Comparison of ENCODE assay signal across 14 cellular contexts in genomic region chr6:84652356-84653026, GRCh38.
DNase-seq lines count a peak whose midpoint lies in the region; ATAC-seq, FAIRE-seq and TF ChIP-seq lines count a peak whose summit lies in the region.
"Had no signal": no experiment of that assay in that cellular context is flagged by ENCODE, and none has a peak within 500 bp of the region (broad histone marks: within the 10 kb centered on the region; RNA-seq: fewer than 3 reads in every experiment).

No MANE protein-coding gene starts in this region.

- TF ChIP-seq EP300 in A549 (IDR thresholded peaks at IDR 0.05) (no peak), upper lobe of left lung (IDR thresholded peaks at IDR 0.05) (no peak)

- no peaks in the 10 kb centered on the region; the same call in 1 of the 2 replicates for H3K27me3 Mint-ChIP-seq in HFFc6 (ENCODE audit: insufficient read depth)
- no peaks in the 10 kb centered on the region for H3K27me3 Mint-ChIP-seq in activated T-cell treated with anti-CD3 and anti-CD28 coated beads, Interleukin-2, amount 50 U/mL, for 24 hours
- H3K27me3 Mint-ChIP-seq: activated CD4-positive, alpha-beta T cell treated with anti-CD3 and anti-CD28 coated beads for 36 hours; effector memory CD8-positive, alpha-beta T cell had no signal

- H3K4me1 Mint-ChIP-seq in HFFc6 (ENCODE audit: low read depth) = peaks cover 60% of the 10 kb centered on the region
- H3K4me1 Mint-ChIP-seq in activated T-cell treated with anti-CD3 and anti-CD28 coated beads, Interleukin-2, amount 50 U/mL, for 24 hours (ENCODE audit: low read depth) = no peaks in the 10 kb centered on the region
- H3K4me1 Mint-ChIP-seq: activated CD4-positive, alpha-beta T cell treated with anti-CD3 and anti-CD28 coated beads for 36 hours; stimulated activated effector memory CD8-positive, alpha-beta T cell treated with anti-CD3 and anti-CD28 coated beads, Interleukin-12 subunit alpha, Interleukin-12 subunit beta, amount 100 ng/mL, for 72 hours had no signal

- WGBS in A549 (ENCODE audit: missing lambda C conversion rate) = 31% methylated on average over 3 of the region's 3 CpGs
- whole genome bisulfite sequencing in esophagus squamous epithelium, 2 donors = 59 to 70% methylated on average over 3 of the region's 3 CpGs
- 67% methylated on average over 3 of the region's 3 CpGs for WGBS in upper lobe of left lung, 2 donors

- intact Hi-C loops in ascending aorta (cut with DNase I) = loop anchor here (5.0 kb wide), 1 partner anchor 35 kb away; no protein-coding TSS in a partner anchor
- intact Hi-C loops in esophagus squamous epithelium (cut with DNase I) = no loop called here

- no peaks in the 10 kb centered on the region for H3K9me3 ChIP-seq in A549
- no peaks in the 10 kb centered on the region for H3K9me3 ChIP-seq in ascending aorta
- no peaks in the 10 kb centered on the region for H3K9me3 ChIP-seq in esophagus squamous epithelium
- H3K9me3 ChIP-seq in upper lobe of left lung = no peaks in the 10 kb centered on the region
- H3K9me3 ChIP-seq: BLaER1 treated with 17β-estradiol and CSF1 and Interleukin-3, amounts not matched to agents 10 nM and 100 nM had no signal

- POLR2A ChIA-PET in A549 (lab: Yijun Ruan, JAX) = no interaction called here

- TF ChIP-seq CTCF in A549 (IDR thresholded peaks at IDR 0.05) (no peak), HFFc6 (IDR thresholded peaks at IDR 0.05) (no peak), ascending aorta (IDR thresholded peaks at IDR 0.05) (no peak), esophagus squamous epithelium (IDR thresholded peaks at IDR 0.05) (no peak), upper lobe of left lung (IDR thresholded peaks at IDR 0.05) (no peak)

- H3K27ac ChIP-seq in A549 = peak overlapping the region in 1 of 2 experiments; percentile 47; a peak in 1 of 6 replicates
- peak overlapping the region; percentile 35 to 54 for H3K27ac ChIP-seq in ascending aorta
- no peak overlapping the region for H3K27ac ChIP-seq in esophagus squamous epithelium
- H3K27ac ChIP-seq in upper lobe of left lung = no peak overlapping the region
- H3K27ac ChIP-seq: BLaER1 treated with 17β-estradiol and CSF1 and Interleukin-3, amounts not matched to agents 10 nM and 100 nM had no signal

- H3K36me3 Mint-ChIP-seq in HFFc6 (ENCODE audit: low read depth) = peaks cover 21% of the 10 kb centered on the region
- no peaks in the 10 kb centered on the region for H3K36me3 Mint-ChIP-seq in activated T-cell treated with anti-CD3 and anti-CD28 coated beads, Interleukin-2, amount 50 U/mL, for 24 hours (ENCODE audit: low read depth)
- H3K36me3 Mint-ChIP-seq: stimulated activated effector memory CD8-positive, alpha-beta T cell treated with anti-CD3 and anti-CD28 coated beads, Interleukin-12 subunit alpha, Interleukin-12 subunit beta, amount 100 ng/mL, for 72 hours had no signal

- TF ChIP-seq RAD21 in A549 (conservative IDR thresholded peaks at IDR 0.05 in 1 of 2, IDR thresholded peaks at IDR 0.05 in 1 of 2) = no peak

- TF ChIP-seq POLR2A in A549 (IDR thresholded peaks at IDR 0.05; ENCODE audit: low read length) (no peak), esophagus squamous epithelium (IDR thresholded peaks at IDR 0.05) (no peak), upper lobe of left lung (IDR thresholded peaks at IDR 0.05) (no peak)

- H3K9me3 Mint-ChIP-seq in HFFc6 = peaks cover 3% of the 10 kb centered on the region; the same call in 1 of the 2 replicates
- peaks cover 2% of the 10 kb centered on the region for H3K9me3 Mint-ChIP-seq in activated T-cell treated with anti-CD3 and anti-CD28 coated beads, Interleukin-2, amount 50 U/mL, for 24 hours
- H3K9me3 Mint-ChIP-seq: nephron progenitor cell had no signal

- no peak for FAIRE-seq in A549 (lab: Jason Lieb, UNC)

- peak overlapping the region; percentile 57 for H3K4me2 ChIP-seq in A549
- H3K4me2 ChIP-seq: BLaER1 treated with 17β-estradiol and CSF1 and Interleukin-3, amounts not matched to agents 10 nM and 100 nM had no signal

- no peaks in the 10 kb centered on the region for H3K36me3 ChIP-seq in ascending aorta
- no peaks in the 10 kb centered on the region for H3K36me3 ChIP-seq in esophagus squamous epithelium
- H3K36me3 ChIP-seq in upper lobe of left lung = no peaks in the 10 kb centered on the region
- H3K36me3 ChIP-seq: BLaER1 treated with 17β-estradiol and CSF1 and Interleukin-3, amounts not matched to agents 10 nM and 100 nM had no signal

- ATAC-seq in A549 (peak; percentile 34 to 76; a peak in 3 of 6 replicates), esophagus mucosa (no peak), upper lobe of left lung (ENCODE audit: low FRiP score in 2 of 2) (no peak)
- ATAC-seq: activated CD4-positive, alpha-beta T cell treated with anti-CD3 and anti-CD28 coated beads for 36 hours; effector memory CD8-positive, alpha-beta T cell; HCT116; stimulated activated effector memory CD8-positive, alpha-beta T cell treated with anti-CD3 and anti-CD28 coated beads, Interleukin-12 subunit alpha, Interleukin-12 subunit beta, amount 100 ng/mL, for 72 hours had no signal

- H3K27me3 ChIP-seq in ascending aorta (no peaks in the 10 kb centered on the region), esophagus squamous epithelium (no peaks in the 10 kb centered on the region), upper lobe of left lung (no peaks in the 10 kb centered on the region)
- H3K27me3 ChIP-seq: BLaER1 treated with 17β-estradiol and CSF1 and Interleukin-3, amounts not matched to agents 10 nM and 100 nM had no signal

- CTCF ChIA-PET in A549 (lab: Yijun Ruan, JAX) = interaction anchor here (0.8 kb wide), 1 partner anchor 224 kb away, joined by 3 read pairs; no protein-coding TSS in a partner anchor

- H3K4me1 ChIP-seq in A549 (peaks cover 16% of the 10 kb centered on the region), ascending aorta (peaks cover 9 to 24% of the 10 kb centered on the region in 2 donors), esophagus squamous epithelium (no peaks in the 10 kb centered on the region), upper lobe of left lung (no peaks in the 10 kb centered on the region)
- H3K4me1 ChIP-seq: BLaER1 treated with 17β-estradiol and CSF1 and Interleukin-3, amounts not matched to agents 10 nM and 100 nM had no signal

- H3K4me3 Mint-ChIP-seq in HFFc6 = peak overlapping the region; percentile 56
- H3K4me3 Mint-ChIP-seq in activated T-cell treated with anti-CD3 and anti-CD28 coated beads, Interleukin-2, amount 50 U/mL, for 24 hours = no peak overlapping the region
- H3K4me3 Mint-ChIP-seq: activated CD4-positive, alpha-beta T cell treated with anti-CD3 and anti-CD28 coated beads for 36 hours; effector memory CD8-positive, alpha-beta T cell; nephron progenitor cell; stimulated activated effector memory CD8-positive, alpha-beta T cell treated with anti-CD3 and anti-CD28 coated beads, Interleukin-12 subunit alpha, Interleukin-12 subunit beta, amount 100 ng/mL, for 72 hours had no signal

- H3K4me3 ChIP-seq in A549 (no peak overlapping the region), ascending aorta (no peak overlapping the region), esophagus squamous epithelium (no peak overlapping the region), upper lobe of left lung (no peak overlapping the region)
- H3K4me3 ChIP-seq: BLaER1 treated with 17β-estradiol and CSF1 and Interleukin-3, amounts not matched to agents 10 nM and 100 nM had no signal

- DNase-seq in A549 (ENCODE audit: low read depth in 1 of 2, low spot score in 1 of 2) (peak; percentile 2 to 27), HFFc6 (peak; percentile 93), ascending aorta (ENCODE audit: low spot score in 2 of 2) (no peak), hepatic stellate cell (ENCODE audit: low spot score) (peak; percentile 44), esophagus squamous epithelium (lab: John Stamatoyannopoulos, UW) (no peak), upper lobe of left lung (no peak)
- DNase-seq in activated T-cell treated with anti-CD3 and anti-CD28 coated beads, Interleukin-2, amount 50 U/mL, for 24 hours = no peak
- DNase-seq: activated CD4-positive, alpha-beta T cell treated with anti-CD3 and anti-CD28 coated beads for 36 hours; effector memory CD8-positive, alpha-beta T cell; nephron progenitor cell had no signal

- peak overlapping the region; percentile 53 for H3K27ac Mint-ChIP-seq in HFFc6
- no peak overlapping the region for H3K27ac Mint-ChIP-seq in activated T-cell treated with anti-CD3 and anti-CD28 coated beads, Interleukin-2, amount 50 U/mL, for 24 hours
- H3K27ac Mint-ChIP-seq: activated CD4-positive, alpha-beta T cell treated with anti-CD3 and anti-CD28 coated beads for 36 hours; effector memory CD8-positive, alpha-beta T cell; nephron progenitor cell; stimulated activated effector memory CD8-positive, alpha-beta T cell treated with anti-CD3 and anti-CD28 coated beads, Interleukin-12 subunit alpha, Interleukin-12 subunit beta, amount 100 ng/mL, for 72 hours had no signal

TF ChIP-seq in A549, 52 proteins besides CTCF, POLR2A, EP300 and RAD21 (continues in another document):
- no peak for TF ChIP-seq BHLHE40 (IDR thresholded peaks at IDR 0.05; ENCODE audit: low read depth, low read length)
- no peak for TF ChIP-seq PHF8 (IDR thresholded peaks at IDR 0.05; ENCODE audit: borderline replicate concordance, low read depth)
- no peak for TF ChIP-seq HEYL (CRISPR knock-in tag; IDR thresholded peaks at IDR 0.05)
- TF ChIP-seq CHD2 (IDR thresholded peaks at IDR 0.05; ENCODE audit: low read length, partially characterized antibody) = no peak
- no peak for TF ChIP-seq POLR2AphosphoS2 (conservative IDR thresholded peaks at IDR 0.05; ENCODE audit: low read length)
- TF ChIP-seq RFX5 (IDR thresholded peaks at IDR 0.05) = no peak
- TF ChIP-seq FOSL2 (IDR thresholded peaks at IDR 0.05) = 0 out of 2 replicates have a peak, but pooled peaks have one; percentile 11
- TF ChIP-seq FOSL2 (CRISPR knock-in tag; IDR thresholded peaks at IDR 0.05) = peak; percentile 31; the same call in 1 of the 2 replicates

Comparison
In these comparisons a context has a peak if more than half of its experiments do, and no peak if none do; other contexts are left out.
1. ATAC-seq: peak in A549 (2 of 2); none in esophagus mucosa (single experiment) and upper lobe of left lung (0 of 2).
2. DNase-seq: peak in A549 (2 of 2), HFFc6 (single experiment) and hepatic stellate cell (single experiment); none in ascending aorta (0 of 2), esophagus squamous epithelium (single experiment), activated T-cell treated with anti-CD3 and anti-CD28 coated beads, Interleukin-2, amount 50 U/mL, for 24 hours (single experiment) and upper lobe of left lung (0 of 2).
3. H3K27ac ChIP-seq: peak in ascending aorta (2 of 2); none in esophagus squamous epithelium (0 of 4) and upper lobe of left lung (0 of 4).